In genomic region chr17:8151641-8152111, GRCh38 we compare ENCODE assay signal across 8 cellular contexts. TPM values are rescaled to one million over a fixed set of nuclear protein-coding genes. Genes with fewer than 3 reads are reported as not detected.
DNase-seq lines count a peak whose midpoint lies in the region; ATAC-seq and TF ChIP-seq lines count a peak whose summit lies in the region.

No MANE protein-coding gene starts in this region.

- no peaks in the 10 kb centered on the region for H3K27me3 ChIP-seq in CD4-positive, alpha-beta T cell (ENCODE audit: control insufficient read depth, insufficient read depth, low read length)

- peaks cover 87% of the 10 kb centered on the region for H3K36me3 Mint-ChIP-seq in CD4-positive, alpha-beta T cell (ENCODE audit: low read depth)
- H3K36me3 Mint-ChIP-seq in activated naive CD4-positive, alpha-beta T cell treated with anti-CD3 and anti-CD28 coated beads, Interleukin-2, amount 50 U/mL, for 24 hours: peaks cover 10% of the 10 kb centered on the region

- TF ChIP-seq CTCF in CD4-positive, alpha-beta T cell (IDR thresholded peaks at IDR 0.05): no peak

- H3K27me3 Mint-ChIP-seq in CD4-positive, alpha-beta T cell: peaks cover 4% of the 10 kb centered on the region
- H3K27me3 Mint-ChIP-seq in activated naive CD4-positive, alpha-beta T cell treated with anti-CD3 and anti-CD28 coated beads, Interleukin-2, amount 50 U/mL, for 24 hours: no peaks in the 10 kb centered on the region

- H3K4me3 Mint-ChIP-seq in CD4-positive, alpha-beta T cell: peak overlapping the region; percentile 95
- peak overlapping the region; percentile 88 for H3K4me3 Mint-ChIP-seq in activated naive CD4-positive, alpha-beta T cell treated with anti-CD3 and anti-CD28 coated beads, Interleukin-2, amount 50 U/mL, for 24 hours

- H3K27ac Mint-ChIP-seq in CD4-positive, alpha-beta T cell: no peak overlapping the region
- peak overlapping the region; percentile 83 for H3K27ac Mint-ChIP-seq in activated naive CD4-positive, alpha-beta T cell treated with anti-CD3 and anti-CD28 coated beads, Interleukin-2, amount 50 U/mL, for 24 hours

- CTCF ChIA-PET in CD4-positive, alpha-beta T cell (lab: Charles Lee): interaction anchor here (1.4 kb wide), 2 partner anchors 12 to 91 kb away, joined by 3 to 8 read pairs; no protein-coding TSS in a partner anchor

- H3K27ac ChIP-seq in CD4-positive, alpha-beta T cell (ENCODE audit: low read depth, low read length): peak overlapping the region; percentile 99

- intact Hi-C loops in CD4-positive, alpha-beta T cell (cut with DNase I, micrococcal nuclease): loop anchor here (10.0 kb wide), 2 partner anchors 317 to 667 kb away; partner anchors contain the start of genes KDM6B (in 1 of the 2), POLR2A (in 1 of the 2) and SLC35G6 (in 1 of the 2)

- no peaks in the 10 kb centered on the region for H3K9me3 Mint-ChIP-seq in CD4-positive, alpha-beta T cell
- no peaks in the 10 kb centered on the region for H3K9me3 Mint-ChIP-seq in activated naive CD4-positive, alpha-beta T cell treated with anti-CD3 and anti-CD28 coated beads, Interleukin-2, amount 50 U/mL, for 24 hours

- H3K9me3 ChIP-seq in CD4-positive, alpha-beta T cell (ENCODE audit: control insufficient read depth, low read length): no peaks in the 10 kb centered on the region

- DNase-seq in CD4-positive, alpha-beta T cell: peak in 2 of 10 experiments; percentile 30 to 62
- DNase-seq in HuH-7.5 (ENCODE audit: low spot score) (peak; percentile 49), glomerular visceral epithelial cell (ENCODE audit: extremely low spot score) (peak; percentile 50), nucleus accumbens (lab: John Stamatoyannopoulos, UW) (peak in 50 of 56 donors; percentile 19 to 83 (median 64)), NCI-H128 (lab: John Stamatoyannopoulos, UW; ENCODE audit: unreplicated experiment) (no peak)

- peaks cover 51% of the 10 kb centered on the region for H3K4me1 Mint-ChIP-seq in CD4-positive, alpha-beta T cell (ENCODE audit: low read depth)
- H3K4me1 Mint-ChIP-seq in activated naive CD4-positive, alpha-beta T cell treated with anti-CD3 and anti-CD28 coated beads, Interleukin-2, amount 50 U/mL, for 24 hours: peaks cover 29% of the 10 kb centered on the region

- no peak for ATAC-seq in CD4-positive, alpha-beta T cell (ENCODE audit: poor library complexity)
- ATAC-seq in HG02759 (IDR thresholded peaks at IDR 0.05; ENCODE audit: unreplicated experiment): no peak
- ATAC-seq in GM21737 (IDR thresholded peaks at IDR 0.05; ENCODE audit: unreplicated experiment): no peak

- POLR2A ChIA-PET in CD4-positive, alpha-beta T cell (lab: Charles Lee): interaction anchor here (1.0 to 16.4 kb wide), 16 partner anchors 9 to 466 kb away, joined by 3 to 419 read pairs (median 5); partner anchors contain the start of genes BORCS6, CTC1, PFAS and TMEM107

RNA-seq across cellular contexts. Expression of gene PER1, which starts 0.5 kb away (rescaled TPM):
- total RNA-seq in CD4-positive, alpha-beta T cell: 1,000 to 10,000 TPM; 1,723 to 1,794 TPM

RNA-seq across cellular contexts. Expression of gene VAMP2, which starts 11.1 kb away (rescaled TPM):
- 100 to 1,000 TPM; 351 to 366 TPM for total RNA-seq in CD4-positive, alpha-beta T cell

RNA-seq across cellular contexts. Expression of gene TMEM107, which starts 24.5 kb away (rescaled TPM):
- total RNA-seq in CD4-positive, alpha-beta T cell: 10 to 100 TPM; 12.2 to 12.9 TPM

RNA-seq across cellular contexts. Expression of gene HES7, which starts 27.8 kb away (rescaled TPM):
- under 1 TPM; 0.52 to 0.53 TPM for total RNA-seq in CD4-positive, alpha-beta T cell

RNA-seq across cellular contexts. Expression of gene ALOXE3, which starts 33.4 kb away (rescaled TPM):
- total RNA-seq in CD4-positive, alpha-beta T cell: under 1 TPM; 0.81 to 0.91 TPM
